Comparison of ENCODE assay signal across 25 cellular contexts in genomic region chr6:148374040-148374439, GRCh38. TPM values are rescaled to one million over a fixed set of nuclear protein-coding genes. Genes with fewer than 3 reads are reported as not detected.
"Had no signal": no experiment of that assay in that cellular context is flagged by ENCODE, and none has a peak within 500 bp of the region (broad histone marks: within the 10 kb centered on the region; RNA-seq: fewer than 3 reads in every experiment).

No MANE protein-coding gene starts in this region.

- H3K36me3 ChIP-seq: cardiac muscle cell, left lung, transverse colon, vagina had no signal

- ATAC-seq: activated CD4-positive, alpha-beta T cell treated with anti-CD3 and anti-CD28 coated beads for 36 hours; foreskin keratinocyte; left lung; natural killer cell; stimulated activated naive B cell treated with anti-CD40 and anti-IgM and Interleukin-4, amounts not matched to agents 10 μg/mL and 1 μg/mL and 100 μg/mL, for 72 hours had no signal

- H3K4me3 ChIP-seq: cardiac muscle cell, left lung, lung, transverse colon, vagina had no signal

- H3K36me3 Mint-ChIP-seq: activated naive CD8-positive, alpha-beta T cell treated with anti-CD3 and anti-CD28 coated beads, Interleukin-2, amount 10 ng/mL, durations not matched to agents 7 days and 5 days; natural killer cell had no signal

- H3K9me3 ChIP-seq: left lung, transverse colon, vagina had no signal

- H3K9me3 Mint-ChIP-seq: activated naive CD8-positive, alpha-beta T cell treated with anti-CD3 and anti-CD28 coated beads, Interleukin-2, amount 10 ng/mL, durations not matched to agents 7 days and 5 days; mesothelial cell of epicardium; natural killer cell had no signal

- H3K27ac ChIP-seq: cardiac muscle cell, foreskin keratinocyte, left lung, transverse colon, vagina had no signal

- H3K27ac Mint-ChIP-seq: activated B cell treated with CpG ODN at 0.5 μM for 24 hours; activated CD4-positive, alpha-beta T cell treated with anti-CD3 and anti-CD28 coated beads for 36 hours; activated naive CD4-positive, alpha-beta T cell treated with anti-CD3 and anti-CD28 coated beads for 36 hours; activated naive CD8-positive, alpha-beta T cell treated with anti-CD3 and anti-CD28 coated beads, Interleukin-2, amount 10 ng/mL, durations not matched to agents 7 days and 5 days; mesothelial cell of epicardium; natural killer cell; stimulated activated naive B cell treated with anti-CD40 and anti-IgM and Interleukin-4, amounts not matched to agents 10 μg/mL and 1 μg/mL and 100 μg/mL, for 72 hours had no signal

- H3K4me1 Mint-ChIP-seq: activated B cell treated with CpG ODN at 0.5 μM for 24 hours; activated CD4-positive, alpha-beta T cell treated with anti-CD3 and anti-CD28 coated beads for 36 hours; activated naive CD8-positive, alpha-beta T cell treated with anti-CD3 and anti-CD28 coated beads, Interleukin-2, amount 10 ng/mL, durations not matched to agents 7 days and 5 days; natural killer cell; stimulated activated naive B cell treated with anti-CD40 and anti-IgM and Interleukin-4, amounts not matched to agents 10 μg/mL and 1 μg/mL and 100 μg/mL, for 72 hours had no signal

- H3K27me3 Mint-ChIP-seq: progenitor cell of endocrine pancreas had no signal

- H3K4me3 Mint-ChIP-seq: activated B cell treated with CpG ODN at 0.5 μM for 24 hours; activated CD4-positive, alpha-beta T cell treated with anti-CD3 and anti-CD28 coated beads for 36 hours; activated naive CD4-positive, alpha-beta T cell treated with anti-CD3 and anti-CD28 coated beads for 36 hours; activated naive CD8-positive, alpha-beta T cell treated with anti-CD3 and anti-CD28 coated beads, Interleukin-2, amount 10 ng/mL, durations not matched to agents 7 days and 5 days; mesothelial cell of epicardium; natural killer cell; stimulated activated naive B cell treated with anti-CD40 and anti-IgM and Interleukin-4, amounts not matched to agents 10 μg/mL and 1 μg/mL and 100 μg/mL, for 72 hours had no signal

- H3K27me3 ChIP-seq: cardiac muscle cell, foreskin keratinocyte, left lung, transverse colon, vagina had no signal

- DNase-seq: activated B cell treated with CpG ODN at 0.5 μM for 24 hours; activated CD4-positive, alpha-beta T cell treated with anti-CD3 and anti-CD28 coated beads for 36 hours; activated CD4-positive, alpha-beta T cell treated with anti-CD3 and anti-CD28 coated beads, Interleukin-2, amount 50 U/mL, for 48 hours; activated CD8-positive, alpha-beta memory T cell treated with anti-CD3 and anti-CD28 coated beads, Interleukin-2, amount 50 U/mL, for 48 hours; activated effector memory CD4-positive, alpha-beta T cell treated with Interleukin-2 at 50 U/mL for 16 hours; activated naive CD4-positive, alpha-beta T cell treated with anti-CD3 and anti-CD28 coated beads for 36 hours; activated naive CD8-positive, alpha-beta T cell treated with anti-CD3 and anti-CD28 coated beads, Interleukin-2, amount 10 ng/mL, durations not matched to agents 7 days and 5 days; activated T-cell treated with anti-CD3 and anti-CD28 coated beads, Interleukin-2, amount 50 U/mL, for 48 hours; amniotic stem cell; effector CD4-positive, alpha-beta T cell; erythroblast; left lung; natural killer cell; retina; stimulated activated CD4-positive, alpha-beta T cell treated with anti-CD3 and anti-CD28 coated beads, Interleukin-2, amount 100 ng/mL, for 48 hours; stimulated activated CD8-positive, alpha-beta memory T cell treated with anti-CD3 and anti-CD28 coated beads, Interleukin-4, amount 100 ng/mL, for 48 hours; stimulated activated naive B cell treated with anti-CD40 and anti-IgM and Interleukin-4, amounts not matched to agents 10 μg/mL and 1 μg/mL and 100 μg/mL, for 72 hours; T-helper 9 cell; transverse colon had no signal

RNA-seq across cellular contexts. Expression of gene SASH1, which starts 31.4 kb away (rescaled TPM):
- total RNA-seq: activated naive CD4-positive, alpha-beta T cell treated with anti-CD3 and anti-CD28 coated beads for 36 hours; activated naive CD8-positive, alpha-beta T cell treated with anti-CD3 and anti-CD28 coated beads, Interleukin-2, amount 10 ng/mL, durations not matched to agents 7 days and 5 days had no signal
